ENCODE assay signal across 8 cellular contexts in genomic region chrX:49309401-49309981, GRCh38. TPM values are rescaled to one million over a fixed set of nuclear protein-coding genes. Genes with fewer than 3 reads are reported as not detected.
DNase-seq lines count a peak whose midpoint lies in the region; ATAC-seq and TF ChIP-seq lines count a peak whose summit lies in the region.

No MANE protein-coding gene starts in this region.

- no peaks in the 10 kb centered on the region for H3K27me3 ChIP-seq in CD4-positive, CD25-positive, alpha-beta regulatory T cell (ENCODE audit: control insufficient read depth, insufficient read depth, low read length)
- H3K27me3 ChIP-seq in Panc1 (ENCODE audit: control insufficient read depth, insufficient read depth, low read length), result no peaks in the 10 kb centered on the region
- no peaks in the 10 kb centered on the region for H3K27me3 ChIP-seq in H7 (ENCODE audit: control insufficient read depth, insufficient read depth, low read length)

- peak overlapping the region; percentile 83 for H3K4me3 ChIP-seq in CD4-positive, CD25-positive, alpha-beta regulatory T cell (ENCODE audit: low read depth, low read length)
- H3K4me3 ChIP-seq in Panc1 (ENCODE audit: low read depth in 2 of 2, low read length in 2 of 2) (peak overlapping the region; percentile 22 to 43), epithelial cell of proximal tubule (ENCODE audit: low read depth, low read length) (peak overlapping the region; percentile 34), H7 (ENCODE audit: insufficient read depth, low read depth, low read length) (no peak overlapping the region)

- no peaks in the 10 kb centered on the region for H3K36me3 Mint-ChIP-seq in CD4-positive, CD25-positive, alpha-beta regulatory T cell
- H3K36me3 Mint-ChIP-seq in natural killer cell treated with Interleukin-12 subunit alpha and Interleukin-12 subunit beta and Interleukin-15 and Interleukin-18, amount 100 ng/mL, for 72 hours, result no peaks in the 10 kb centered on the region

- BruUV-seq in Panc1 (replicated peaks; lab: Mats Ljungman, UMichigan), result no TSS peak

- ATAC-seq in CD4-positive, CD25-positive, alpha-beta regulatory T cell (ENCODE audit: low read depth in 2 of 2), result peak; percentile 40 to 43
- ATAC-seq in Panc1, result peak; percentile 58; the same call in 1 of the 2 replicates
- peak in 1 of 2 donors; percentile 40 for ATAC-seq in natural killer cell treated with Interleukin-12 subunit alpha and Interleukin-12 subunit beta and Interleukin-15 and Interleukin-18, amount 100 ng/mL, for 72 hours

- peak in 2 of 3 donors; percentile 37 to 41 for DNase-seq in CD4-positive, CD25-positive, alpha-beta regulatory T cell
- DNase-seq in Panc1 (ENCODE audit: low read depth, low spot score) (no peak), epithelial cell of proximal tubule (ENCODE audit: low read depth) (no peak), NCI-H1694 (lab: John Stamatoyannopoulos, UW) (no peak), H7 (no peak), GF-D8 (lab: John Stamatoyannopoulos, UW) (no peak)
- no peak for DNase-seq in natural killer cell treated with Interleukin-12 subunit alpha and Interleukin-12 subunit beta and Interleukin-15 and Interleukin-18, amount 100 ng/mL, for 72 hours (ENCODE audit: low spot score)
- DNase-seq in activated effector memory CD4-positive, alpha-beta T cell treated with Interleukin-2 at 50 U/mL for 16 hours, result no peak

- peaks cover 9% of the 10 kb centered on the region for H3K4me1 ChIP-seq in CD4-positive, CD25-positive, alpha-beta regulatory T cell (ENCODE audit: control insufficient read depth, insufficient read depth, low read length, poor library complexity, severe bottlenecking)
- H3K4me1 ChIP-seq in Panc1 (ENCODE audit: control insufficient read depth, insufficient read depth, low read length), result no peaks in the 10 kb centered on the region

- peak overlapping the region; percentile 65 to 89 (median 87) for H3K4me3 Mint-ChIP-seq in CD4-positive, CD25-positive, alpha-beta regulatory T cell
- H3K4me3 Mint-ChIP-seq in natural killer cell treated with Interleukin-12 subunit alpha and Interleukin-12 subunit beta and Interleukin-15 and Interleukin-18, amount 100 ng/mL, for 72 hours, result peak overlapping the region; percentile 77

- in situ Hi-C loops in Panc1 (cut with HindIII; ENCODE audit: low pct_unique_long_range_greater_than_20kb, low sequenced_read_pairs), result no loop called here

- no peaks in the 10 kb centered on the region for H3K9me3 Mint-ChIP-seq in CD4-positive, CD25-positive, alpha-beta regulatory T cell
- no peaks in the 10 kb centered on the region for H3K9me3 Mint-ChIP-seq in natural killer cell treated with Interleukin-12 subunit alpha and Interleukin-12 subunit beta and Interleukin-15 and Interleukin-18, amount 100 ng/mL, for 72 hours

- POLR2A ChIA-PET in Panc1 (lab: Charles Lee), result no interaction called here

- no peak for TF ChIP-seq CTCF in Panc1 (IDR thresholded peaks at IDR 0.05)
- TF ChIP-seq CTCF in epithelial cell of proximal tubule (conservative IDR thresholded peaks at IDR 0.05; ENCODE audit: low read depth, low read length), result no peak

- no peaks in the 10 kb centered on the region for H3K36me3 ChIP-seq in CD4-positive, CD25-positive, alpha-beta regulatory T cell (ENCODE audit: control insufficient read depth, insufficient read depth, low read length)
- H3K36me3 ChIP-seq in Panc1 (ENCODE audit: control insufficient read depth, insufficient read depth, low read length) (no peaks in the 10 kb centered on the region), H7 (replicated peaks; ENCODE audit: control insufficient read depth, insufficient read depth, low read length) (no peaks in the 10 kb centered on the region)

- intact Hi-C loops in Panc1 (cut with micrococcal nuclease; ENCODE audit: unreplicated experiment), result no loop called here

- H3K4me1 Mint-ChIP-seq in CD4-positive, CD25-positive, alpha-beta regulatory T cell, result peaks cover 10 to 29% (median 16%) of the 10 kb centered on the region in 4 donors
- H3K4me1 Mint-ChIP-seq in natural killer cell treated with Interleukin-12 subunit alpha and Interleukin-12 subunit beta and Interleukin-15 and Interleukin-18, amount 100 ng/mL, for 72 hours (ENCODE audit: low read depth in 2 of 2), result peaks cover 24 to 25% of the 10 kb centered on the region in 2 donors

- no peaks in the 10 kb centered on the region for H3K9me3 ChIP-seq in CD4-positive, CD25-positive, alpha-beta regulatory T cell (ENCODE audit: control insufficient read depth in 2 of 2, low read length in 2 of 2)
- no peaks in the 10 kb centered on the region for H3K9me3 ChIP-seq in Panc1 (ENCODE audit: control insufficient read depth, insufficient read depth, low read depth, low read length)

- CTCF ChIA-PET in Panc1 (lab: Charles Lee), result no interaction called here

- H3K27ac Mint-ChIP-seq in CD4-positive, CD25-positive, alpha-beta regulatory T cell, result peak overlapping the region; percentile 97 to 100 (median 97)
- peak overlapping the region; percentile 53 to 65 for H3K27ac Mint-ChIP-seq in natural killer cell treated with Interleukin-12 subunit alpha and Interleukin-12 subunit beta and Interleukin-15 and Interleukin-18, amount 100 ng/mL, for 72 hours

- H3K27me3 Mint-ChIP-seq in CD4-positive, CD25-positive, alpha-beta regulatory T cell, result no peaks in the 10 kb centered on the region
- H3K27me3 Mint-ChIP-seq in natural killer cell treated with Interleukin-12 subunit alpha and Interleukin-12 subunit beta and Interleukin-15 and Interleukin-18, amount 100 ng/mL, for 72 hours, result peaks cover 0 to 14% of the 10 kb centered on the region in 2 donors

- peak overlapping the region; percentile 74 for H3K27ac ChIP-seq in CD4-positive, CD25-positive, alpha-beta regulatory T cell (ENCODE audit: insufficient read depth, low read length, poor library complexity, severe bottlenecking)
- H3K27ac ChIP-seq in Panc1 (ENCODE audit: low read length), result peak overlapping the region; percentile 34; the same call in 1 of the 2 replicates

RNA-seq across cellular contexts. Expression of gene GAGE10, which starts 6.0 kb away (rescaled TPM):
- total RNA-seq in CD4-positive, CD25-positive, alpha-beta regulatory T cell, result not detected
- polyA plus RNA-seq in CD4-positive, CD25-positive, alpha-beta regulatory T cell, result not detected
- total RNA-seq in Panc1 (2021; ENCODE audit: unreplicated experiment), result not detected
- polyA plus RNA-seq in Panc1 (2012; ENCODE audit: insufficient read length), result not detected
- not detected in 2 replicates for total RNA-seq in epithelial cell of proximal tubule
- total RNA-seq in natural killer cell treated with Interleukin-12 subunit alpha and Interleukin-12 subunit beta and Interleukin-15 and Interleukin-18, amount 100 ng/mL, for 72 hours, result not detected
- total RNA-seq in H7 (2014; rRNA removed; shearing (Covaris generic)), result not detected in 2 replicates

RNA-seq across cellular contexts. Expression of gene GAGE12J, which starts 12.3 kb away (rescaled TPM):
- total RNA-seq in CD4-positive, CD25-positive, alpha-beta regulatory T cell, result not detected
- polyA plus RNA-seq in CD4-positive, CD25-positive, alpha-beta regulatory T cell, result not detected
- total RNA-seq in Panc1 (2021; ENCODE audit: unreplicated experiment) (1.1 TPM), epithelial cell of proximal tubule (not detected in 2 replicates)
- polyA plus RNA-seq in Panc1 (2012; ENCODE audit: insufficient read length), result not detected
- total RNA-seq in natural killer cell treated with Interleukin-12 subunit alpha and Interleukin-12 subunit beta and Interleukin-15 and Interleukin-18, amount 100 ng/mL, for 72 hours, result not detected
- not detected in 2 replicates for total RNA-seq in H7 (2014; rRNA removed; shearing (Covaris generic))

RNA-seq across cellular contexts. Expression of gene GAGE13, which starts 21.9 kb away (rescaled TPM):
- not detected for total RNA-seq in CD4-positive, CD25-positive, alpha-beta regulatory T cell
- polyA plus RNA-seq in CD4-positive, CD25-positive, alpha-beta regulatory T cell, result not detected
- total RNA-seq in Panc1 (2021; ENCODE audit: unreplicated experiment) (not detected), epithelial cell of proximal tubule (not detected in 2 replicates)
- polyA plus RNA-seq in Panc1 (2012; ENCODE audit: insufficient read length), result not detected
- total RNA-seq in natural killer cell treated with Interleukin-12 subunit alpha and Interleukin-12 subunit beta and Interleukin-15 and Interleukin-18, amount 100 ng/mL, for 72 hours, result not detected
- not detected in 2 replicates for total RNA-seq in H7 (2014; rRNA removed; shearing (Covaris generic))

RNA-seq across cellular contexts. Expression of gene PPP1R3F, which starts 39.9 kb away (rescaled TPM):
- total RNA-seq in CD4-positive, CD25-positive, alpha-beta regulatory T cell, result 19.4 TPM
- polyA plus RNA-seq in CD4-positive, CD25-positive, alpha-beta regulatory T cell, result 10 to 100 TPM; 11.8 to 28.0 (median 15.1) TPM
- total RNA-seq in Panc1 (2021; ENCODE audit: unreplicated experiment), result 8.3 TPM
- polyA plus RNA-seq in Panc1 (2012; ENCODE audit: insufficient read length), result 12.5 TPM
- total RNA-seq in epithelial cell of proximal tubule, result 0.87 and 2.3 TPM in 2 replicates
- 1 to 10 TPM; 3.4 to 3.8 TPM for total RNA-seq in natural killer cell treated with Interleukin-12 subunit alpha and Interleukin-12 subunit beta and Interleukin-15 and Interleukin-18, amount 100 ng/mL, for 72 hours
- 8.9 and 16.4 TPM in 2 replicates for total RNA-seq in H7 (2014; rRNA removed; shearing (Covaris generic))

RNA-seq across cellular contexts. Expression of gene FOXP3, which starts 45.0 kb away (rescaled TPM):
- total RNA-seq in CD4-positive, CD25-positive, alpha-beta regulatory T cell, result 198 TPM
- polyA plus RNA-seq in CD4-positive, CD25-positive, alpha-beta regulatory T cell, result 100 to 1,000 TPM; 154 to 190 (median 172) TPM
- 0.26 TPM for total RNA-seq in Panc1 (2021; ENCODE audit: unreplicated experiment)
- 0.50 TPM for polyA plus RNA-seq in Panc1 (2012; ENCODE audit: insufficient read length)
- 0.07 TPM in 1 of 2 replicates, not detected in the other for total RNA-seq in epithelial cell of proximal tubule
- under 1 TPM; 0.55 to 0.78 TPM for total RNA-seq in natural killer cell treated with Interleukin-12 subunit alpha and Interleukin-12 subunit beta and Interleukin-15 and Interleukin-18, amount 100 ng/mL, for 72 hours
- 0.14 and 0.37 TPM in 2 replicates for total RNA-seq in H7 (2014; rRNA removed; shearing (Covaris generic))

Comparison
In these comparisons a context has a peak if more than half of its experiments do, and no peak if none do; other contexts are left out.
1. DNase-seq: peak in CD4-positive, CD25-positive, alpha-beta regulatory T cell (2 of 3); none in Panc1 (single experiment), epithelial cell of proximal tubule (single experiment), natural killer cell treated with Interleukin-12 subunit alpha and Interleukin-12 subunit beta and Interleukin-15 and Interleukin-18, amount 100 ng/mL, for 72 hours (single experiment), NCI-H1694 (single experiment), H7 (single experiment), activated effector memory CD4-positive, alpha-beta T cell treated with Interleukin-2 at 50 U/mL for 16 hours (single experiment) and GF-D8 (single experiment).